ENCODE assay signal across 20 cellular contexts in genomic region chr5:76219636-76220035, GRCh38.
DNase-seq lines count a peak whose midpoint lies in the region; ATAC-seq, FAIRE-seq and TF ChIP-seq lines count a peak whose summit lies in the region.
"Had no signal": no experiment of that assay in that cellular context is flagged by ENCODE, and none has a peak within 500 bp of the region (broad histone marks: within the 10 kb centered on the region; RNA-seq: fewer than 3 reads in every experiment).

No MANE protein-coding gene starts in this region.

- CTCF ChIA-PET in OCI-LY7 (lab: Charles Lee; ENCODE audit: unreplicated experiment) (no interaction called here), K562 (lab: Yijun Ruan, JAX; ENCODE audit: low intra/inter-chr PET ratio) (no interaction called here)

- no peak overlapping the region for H2AFZ ChIP-seq in OCI-LY7 (ENCODE audit: low read length)
- H2AFZ ChIP-seq in K562 (ENCODE audit: low read depth, low read length): no peak overlapping the region
- no peak overlapping the region for H2AFZ ChIP-seq in neural progenitor cell (replicated peaks)
- H2AFZ ChIP-seq: GM23338 had no signal

- in situ Hi-C loops in K562 (cut with MboI): no loop called here
- in situ Hi-C loops in GM13977 (cut with MboI; ENCODE audit: low pct_unique_long_range_greater_than_20kb, low sequenced_read_pairs, unreplicated experiment): no loop called here

- 0% methylated on average over 4 of the region's 4 CpGs for WGBS in K562 (ENCODE audit: insufficient coverage, low coverage, missing lambda C conversion rate)

- H3K79me2 ChIP-seq in OCI-LY7 (ENCODE audit: insufficient read depth, low read depth, low read length) (no peaks in the 10 kb centered on the region), K562 (ENCODE audit: control insufficient read depth, insufficient read depth, low read length) (no peaks in the 10 kb centered on the region), neural progenitor cell (ENCODE audit: low read depth) (no peaks in the 10 kb centered on the region)

- intact Hi-C loops in OCI-LY7 (cut with micrococcal nuclease; ENCODE audit: unreplicated experiment): no loop called here
- intact Hi-C loops in K562 (cut with micrococcal nuclease): no loop called here

- H3K27me3 Mint-ChIP-seq in neural progenitor cell (ENCODE audit: insufficient read depth, low read depth): peaks cover 2% of the 10 kb centered on the region
- H3K27me3 Mint-ChIP-seq: CD4-positive, alpha-beta T cell had no signal

- H3K4me3 ChIP-seq in GM12865 (ENCODE audit: low read depth, low read length) (no peak overlapping the region), OCI-LY7 (ENCODE audit: low read depth, low read length, poor library complexity, severe bottlenecking) (no peak overlapping the region), K562 (no peak overlapping the region), neural progenitor cell (no peak overlapping the region)
- H3K4me3 ChIP-seq: BLaER1 treated with 17β-estradiol and CSF1 and Interleukin-3, amounts not matched to agents 10 nM and 100 nM; GM23338 had no signal

- H3K4me3 Mint-ChIP-seq in neural progenitor cell: no peak overlapping the region
- H3K4me3 Mint-ChIP-seq: CD14-positive monocyte; CD4-positive, alpha-beta T cell; CD8-positive, alpha-beta memory T cell; GM23338; H9 had no signal

- no peak for FAIRE-seq in K562 (lab: Jason Lieb, UNC)
- FAIRE-seq: D721Med, GM18507 had no signal

- H3K27me3 ChIP-seq in K562 (ENCODE audit: control insufficient read depth in 2 of 2, insufficient read depth in 2 of 2, low read length in 2 of 2) (peaks cover 5 to 8% of the 10 kb centered on the region in 2 experiments; a peak in 2 of 5 replicates), neural progenitor cell (no peaks in the 10 kb centered on the region)
- H3K27me3 ChIP-seq: BE2C; BLaER1 treated with 17β-estradiol and CSF1 and Interleukin-3, amounts not matched to agents 10 nM and 100 nM had no signal

- H3K27ac ChIP-seq in OCI-LY7 (ENCODE audit: low read depth, low read length, poor library complexity, severe bottlenecking) (no peak overlapping the region), K562 (ENCODE audit: extremely low read depth, low read depth, low read length) (no peak overlapping the region), neural progenitor cell (no peak overlapping the region)
- H3K27ac ChIP-seq: BLaER1 treated with 17β-estradiol and CSF1 and Interleukin-3, amounts not matched to agents 10 nM and 100 nM had no signal

- H3K4me1 ChIP-seq in OCI-LY7 (ENCODE audit: insufficient read depth, low read length, poor library complexity, severe bottlenecking) (no peaks in the 10 kb centered on the region), K562 (replicated peaks in 1 of 2; ENCODE audit: control insufficient read depth in 2 of 2, insufficient read depth in 2 of 2, low read length in 2 of 2) (no peaks in the 10 kb centered on the region), neural progenitor cell (peaks cover 22% of the 10 kb centered on the region)
- H3K4me1 ChIP-seq: BE2C had no signal

- no peak for TF ChIP-seq RAD21 in K562 (CRISPR knock-in tag; conservative IDR thresholded peaks at IDR 0.05 in 1 of 2, IDR thresholded peaks at IDR 0.05 in 1 of 2)

- H3K4me2 ChIP-seq in OCI-LY7 (ENCODE audit: low read length) (no peak overlapping the region), K562 (ENCODE audit: insufficient read depth, low read length) (no peak overlapping the region), neural progenitor cell (no peak overlapping the region)
- H3K4me2 ChIP-seq: BLaER1 treated with 17β-estradiol and CSF1 and Interleukin-3, amounts not matched to agents 10 nM and 100 nM; GM23338 had no signal

- TF ChIP-seq POLR2A in K562 (conservative IDR thresholded peaks at IDR 0.05): no peak

- H3K9me3 Mint-ChIP-seq in neural progenitor cell: no peaks in the 10 kb centered on the region
- H3K9me3 Mint-ChIP-seq: GM23338, H9 had no signal

- H3K36me3 Mint-ChIP-seq in neural progenitor cell: peaks cover 4% of the 10 kb centered on the region
- H3K36me3 Mint-ChIP-seq: CD14-positive monocyte had no signal

- POLR2A ChIA-PET in OCI-LY7 (lab: Charles Lee): no interaction called here
- POLR2A ChIA-PET in K562 (lab: Yijun Ruan, JAX): no interaction called here

- TF ChIP-seq CTCF in GM12865 (IDR thresholded peaks at IDR 0.05; ENCODE audit: insufficient read depth, low read depth, low read length, missing control alignments) (no peak), OCI-LY7 (conservative IDR thresholded peaks at IDR 0.05; ENCODE audit: low read length) (no peak), K562 (IDR thresholded peaks at IDR 0.05 in 2 of 3, conservative IDR thresholded peaks at IDR 0.05 in 1 of 3; ENCODE audit: insufficient read depth in 2 of 3, low read depth in 1 of 3, low read length in 3 of 3) (no peak), neural progenitor cell (IDR thresholded peaks at IDR 0.05) (no peak), GM13977 (IDR thresholded peaks at IDR 0.05; ENCODE audit: extremely low read depth, insufficient read depth, missing control alignments) (no peak)

- H3K4me1 Mint-ChIP-seq in neural progenitor cell: peaks cover 21% of the 10 kb centered on the region
- H3K4me1 Mint-ChIP-seq: CD8-positive, alpha-beta memory T cell had no signal

- H3K36me3 ChIP-seq in OCI-LY7 (ENCODE audit: insufficient read depth, low read length) (no peaks in the 10 kb centered on the region), K562 (ENCODE audit: control insufficient read depth, insufficient read depth, low read length) (no peaks in the 10 kb centered on the region), neural progenitor cell (no peaks in the 10 kb centered on the region)
- H3K36me3 ChIP-seq: BE2C; BLaER1 treated with 17β-estradiol and CSF1 and Interleukin-3, amounts not matched to agents 10 nM and 100 nM had no signal

- ATAC-seq in K562: no peak
- ATAC-seq: GM23338, HCT116 had no signal

- no TSS peak for BruUV-seq in OCI-LY7 (replicated peaks; lab: Mats Ljungman, UMichigan)
- BruUV-seq in K562 (replicated peaks; lab: Mats Ljungman, UMichigan): no TSS peak

- no peaks in the 10 kb centered on the region for H3F3A ChIP-seq in neural progenitor cell (ENCODE audit: low read depth)

- TF ChIP-seq EP300 in K562 (IDR thresholded peaks at IDR 0.05; ENCODE audit: low read length): no peak

- H4K20me1 ChIP-seq in OCI-LY7 (ENCODE audit: insufficient read depth, low read length) (no peaks in the 10 kb centered on the region), K562 (replicated peaks; ENCODE audit: control insufficient read depth, insufficient read depth, low read length) (no peaks in the 10 kb centered on the region), neural progenitor cell (ENCODE audit: low read depth) (no peaks in the 10 kb centered on the region)
- H4K20me1 ChIP-seq: BLaER1 treated with 17β-estradiol and CSF1 and Interleukin-3, amounts not matched to agents 10 nM and 100 nM had no signal

- H3K9me3 ChIP-seq in OCI-LY7 (ENCODE audit: low read length) (no peaks in the 10 kb centered on the region), K562 (replicated peaks; ENCODE audit: control insufficient read depth, insufficient read depth, low read depth, low read length) (no peaks in the 10 kb centered on the region), neural progenitor cell (ENCODE audit: low read depth) (no peaks in the 10 kb centered on the region)
- H3K9me3 ChIP-seq: BE2C; BLaER1 treated with 17β-estradiol and CSF1 and Interleukin-3, amounts not matched to agents 10 nM and 100 nM had no signal

- no peaks in the 10 kb centered on the region for H3K9me1 ChIP-seq in K562 (ENCODE audit: control insufficient read depth, insufficient read depth, low read length)

- DNase-seq in GM12865 (ENCODE audit: low read depth): peak; percentile 3
- DNase-seq in OCI-LY7 (ENCODE audit: low spot score): peak; percentile 16
- no peak for DNase-seq in K562 (ENCODE audit: extremely low read depth in 1 of 4, low spot score in 3 of 4)
- DNase-seq in neural progenitor cell (ENCODE audit: low spot score): peak; percentile 44
- DNase-seq in GM13977 (ENCODE audit: low spot score): no peak
- no peak for DNase-seq in NCI-H1930 (lab: John Stamatoyannopoulos, UW)
- no peak for DNase-seq in Ammon's horn (ENCODE audit: low spot score)
- DNase-seq: BE2C; CD4-positive, alpha-beta T cell; CD8-positive, alpha-beta memory T cell; DMS79; EL; GDM1; H9 had no signal

- H3K27ac Mint-ChIP-seq in neural progenitor cell: no peak overlapping the region
- H3K27ac Mint-ChIP-seq: CD14-positive monocyte; CD4-positive, alpha-beta T cell; GM23338; H9 had no signal

- H3K9me2 ChIP-seq in OCI-LY7 (ENCODE audit: insufficient read depth, low read length): no peaks in the 10 kb centered on the region

- H3K9ac ChIP-seq in K562 (ENCODE audit: insufficient read depth in 1 of 2, low read depth in 2 of 2, low read length in 2 of 2) (no peak overlapping the region), neural progenitor cell (no peak overlapping the region)
- H3K9ac ChIP-seq: BLaER1 treated with 17β-estradiol and CSF1 and Interleukin-3, amounts not matched to agents 10 nM and 100 nM had no signal

TF ChIP-seq in K562, 482 proteins besides CTCF, POLR2A, EP300 and RAD21 (continues in another document):
- TF ChIP-seq PRDM10 (IDR thresholded peaks at IDR 0.05; ENCODE audit: partially characterized antibody): no peak

Comparison
In these comparisons a context has a peak if more than half of its experiments do, and no peak if none do; other contexts are left out.
1. DNase-seq: peak in GM12865 (single experiment), OCI-LY7 (single experiment) and neural progenitor cell (single experiment); none in K562 (0 of 4), GM13977 (single experiment), NCI-H1930 (0 of 2) and Ammon's horn (single experiment).